2 cellular contexts compared by ENCODE assay signal in the genomic region with DNA sequence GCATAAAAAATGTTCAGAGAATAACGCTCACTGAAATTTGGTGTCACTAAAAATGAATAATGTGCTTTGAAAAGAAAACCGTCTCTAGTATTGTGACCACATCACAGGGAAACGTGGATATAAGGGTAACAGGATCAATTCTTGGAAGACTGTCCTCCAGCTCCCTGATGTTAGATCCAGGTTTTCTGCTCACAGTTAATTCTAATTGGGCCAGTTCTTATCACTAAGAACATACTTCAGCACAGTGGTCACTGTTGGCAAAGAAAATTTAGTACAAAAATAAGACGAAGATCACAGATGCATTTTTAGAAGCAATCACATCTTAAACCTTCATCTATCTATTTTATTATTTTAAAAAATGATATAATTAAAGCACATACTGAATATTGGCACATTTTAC.
TF ChIP-seq lines count a peak whose summit lies in the region.

No MANE protein-coding gene starts in this region.

TF ChIP-seq in IMR-90, 13 proteins besides CTCF, POLR2A, EP300 and RAD21:
- TF ChIP-seq RFX5 (IDR thresholded peaks at IDR 0.05; ENCODE audit: low read depth, low read length), result no peak
- TF ChIP-seq BHLHE40 (IDR thresholded peaks at IDR 0.05; ENCODE audit: low read depth, low read length), result no peak

TF ChIP-seq in K562, 482 proteins besides CTCF, POLR2A, EP300 and RAD21:
- TF ChIP-seq, protein P1, sequence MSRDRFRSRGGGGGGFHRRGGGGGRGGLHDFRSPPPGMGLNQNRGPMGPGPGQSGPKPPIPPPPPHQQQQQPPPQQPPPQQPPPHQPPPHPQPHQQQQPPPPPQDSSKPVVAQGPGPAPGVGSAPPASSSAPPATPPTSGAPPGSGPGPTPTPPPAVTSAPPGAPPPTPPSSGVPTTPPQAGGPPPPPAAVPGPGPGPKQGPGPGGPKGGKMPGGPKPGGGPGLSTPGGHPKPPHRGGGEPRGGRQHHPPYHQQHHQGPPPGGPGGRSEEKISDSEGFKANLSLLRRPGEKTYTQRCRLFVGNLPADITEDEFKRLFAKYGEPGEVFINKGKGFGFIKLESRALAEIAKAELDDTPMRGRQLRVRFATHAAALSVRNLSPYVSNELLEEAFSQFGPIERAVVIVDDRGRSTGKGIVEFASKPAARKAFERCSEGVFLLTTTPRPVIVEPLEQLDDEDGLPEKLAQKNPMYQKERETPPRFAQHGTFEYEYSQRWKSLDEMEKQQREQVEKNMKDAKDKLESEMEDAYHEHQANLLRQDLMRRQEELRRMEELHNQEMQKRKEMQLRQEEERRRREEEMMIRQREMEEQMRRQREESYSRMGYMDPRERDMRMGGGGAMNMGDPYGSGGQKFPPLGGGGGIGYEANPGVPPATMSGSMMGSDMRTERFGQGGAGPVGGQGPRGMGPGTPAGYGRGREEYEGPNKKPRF (IDR thresholded peaks at IDR 0.05; ENCODE audit: low read depth, low read length), result no peak
- no peak for TF ChIP-seq ZNF57 (CRISPR knock-in tag; IDR thresholded peaks at IDR 0.05)
- no peak for TF ChIP-seq FOSL1 (tag; conservative IDR thresholded peaks at IDR 0.05)
- no peak for TF ChIP-seq ZNF316 (IDR thresholded peaks at IDR 0.05)
- TF ChIP-seq DPF2 (IDR thresholded peaks at IDR 0.05), result no peak
- TF ChIP-seq CXXC5 (CRISPR knock-in tag; IDR thresholded peaks at IDR 0.05), result no peak
- no peak for TF ChIP-seq DDX20 (tag; IDR thresholded peaks at IDR 0.05; ENCODE audit: low read depth)
